Comparison of ENCODE assay signal across 8 cellular contexts in genomic region chr7:155296006-155296787, GRCh38. TPM values are rescaled to one million over a fixed set of nuclear protein-coding genes. Genes with fewer than 3 reads are reported as not detected.
A peak's percentile ranks its signal among the peaks of the same experiment; 100 is the strongest.
DNase-seq lines count a peak whose midpoint lies in the region; ATAC-seq lines count a peak whose summit lies in the region.

No MANE protein-coding gene starts in this region.

- H3K4me1 Mint-ChIP-seq in activated T-cell treated with anti-CD3 and anti-CD28 coated beads, Interleukin-2, amount 50 U/mL, for 24 hours (ENCODE audit: low read depth), result peaks cover 45% of the 10 kb centered on the region
- H3K4me1 Mint-ChIP-seq in immature natural killer cell, result peaks cover 45 to 49% of the 10 kb centered on the region in 2 donors

- peak overlapping the region; percentile 81 for H3K4me3 Mint-ChIP-seq in activated T-cell treated with anti-CD3 and anti-CD28 coated beads, Interleukin-2, amount 50 U/mL, for 24 hours
- H3K4me3 Mint-ChIP-seq in immature natural killer cell, result peak overlapping the region; percentile 77 to 95 (median 86)

- H3K36me3 Mint-ChIP-seq in activated T-cell treated with anti-CD3 and anti-CD28 coated beads, Interleukin-2, amount 50 U/mL, for 24 hours (ENCODE audit: low read depth), result peaks cover 25% of the 10 kb centered on the region
- H3K36me3 Mint-ChIP-seq in activated naive CD4-positive, alpha-beta T cell treated with anti-CD3 and anti-CD28 coated beads, Interleukin-2, amount 50 U/mL, for 72 hours, result peaks cover 25 to 28% of the 10 kb centered on the region in 2 donors
- peaks cover 0 to 6% (median 4%) of the 10 kb centered on the region in 3 donors for H3K36me3 Mint-ChIP-seq in immature natural killer cell

- no peak for DNase-seq in activated T-cell treated with anti-CD3 and anti-CD28 coated beads, Interleukin-2, amount 50 U/mL, for 24 hours
- DNase-seq in activated T-cell treated with anti-CD3 and anti-CD28 coated beads, Interleukin-2, amount 50 U/mL, for 48 hours, result no peak
- DNase-seq in activated naive CD4-positive, alpha-beta T cell treated with anti-CD3 and anti-CD28 coated beads, Interleukin-2, amount 50 U/mL, for 72 hours (ENCODE audit: low spot score in 2 of 2), result peak in 1 of 2 donors; percentile 50
- DNase-seq in immature natural killer cell (no peak), substantia nigra (lab: John Stamatoyannopoulos, UW) (no peak), HPDE6-E6E7 (ENCODE audit: extremely low spot score) (no peak)

- ATAC-seq in activated naive CD4-positive, alpha-beta T cell treated with anti-CD3 and anti-CD28 coated beads, Interleukin-2, amount 50 U/mL, for 72 hours, result no peak
- ATAC-seq in HG03045 (IDR thresholded peaks at IDR 0.05; ENCODE audit: unreplicated experiment), result no peak
- no peak for ATAC-seq in GM19324 (IDR thresholded peaks at IDR 0.05; ENCODE audit: low FRiP score, unreplicated experiment)

- no peaks in the 10 kb centered on the region for H3K9me3 Mint-ChIP-seq in activated T-cell treated with anti-CD3 and anti-CD28 coated beads, Interleukin-2, amount 50 U/mL, for 24 hours
- no peaks in the 10 kb centered on the region for H3K9me3 Mint-ChIP-seq in activated naive CD4-positive, alpha-beta T cell treated with anti-CD3 and anti-CD28 coated beads, Interleukin-2, amount 50 U/mL, for 72 hours
- H3K9me3 Mint-ChIP-seq in immature natural killer cell, result no peaks in the 10 kb centered on the region

- no peaks in the 10 kb centered on the region for H3K27me3 Mint-ChIP-seq in activated T-cell treated with anti-CD3 and anti-CD28 coated beads, Interleukin-2, amount 50 U/mL, for 24 hours
- peaks cover 17 to 26% (median 25%) of the 10 kb centered on the region in 3 donors for H3K27me3 Mint-ChIP-seq in immature natural killer cell (ENCODE audit: low read depth in 3 of 3)

- peak overlapping the region; percentile 95 for H3K27ac Mint-ChIP-seq in activated T-cell treated with anti-CD3 and anti-CD28 coated beads, Interleukin-2, amount 50 U/mL, for 24 hours
- H3K27ac Mint-ChIP-seq in activated naive CD4-positive, alpha-beta T cell treated with anti-CD3 and anti-CD28 coated beads, Interleukin-2, amount 50 U/mL, for 72 hours, result peak overlapping the region; percentile 85 to 92
- H3K27ac Mint-ChIP-seq in immature natural killer cell, result peak overlapping the region; percentile 90 to 99 (median 97)

- H3K27ac ChIP-seq in substantia nigra (ENCODE audit: low read depth, low read length, poor library complexity, severe bottlenecking), result peak overlapping the region; percentile 93

RNA-seq across cellular contexts. Expression of gene INSIG1, which starts 1.5 kb away (rescaled TPM):
- total RNA-seq in activated naive CD4-positive, alpha-beta T cell treated with anti-CD3 and anti-CD28 coated beads, Interleukin-2, amount 50 U/mL, for 72 hours, result 10 to 100 TPM; 68.9 to 94.0 TPM
- polyA plus RNA-seq in immature natural killer cell, result 10 to 100 TPM; 63.9 to 90.8 (median 66.6) TPM
